1 cellular context compared by ENCODE assay signal in genomic region chr6:28988536-28989415, GRCh38.
TF ChIP-seq lines count a peak whose summit lies in the region.

No MANE protein-coding gene starts in this region.

TF ChIP-seq in HepG2, 621 proteins besides CTCF, POLR2A, EP300 and RAD21:
- TF ChIP-seq ZNF619 (CRISPR knock-in tag; IDR thresholded peaks at IDR 0.05): no peak
- TF ChIP-seq, protein P1, sequence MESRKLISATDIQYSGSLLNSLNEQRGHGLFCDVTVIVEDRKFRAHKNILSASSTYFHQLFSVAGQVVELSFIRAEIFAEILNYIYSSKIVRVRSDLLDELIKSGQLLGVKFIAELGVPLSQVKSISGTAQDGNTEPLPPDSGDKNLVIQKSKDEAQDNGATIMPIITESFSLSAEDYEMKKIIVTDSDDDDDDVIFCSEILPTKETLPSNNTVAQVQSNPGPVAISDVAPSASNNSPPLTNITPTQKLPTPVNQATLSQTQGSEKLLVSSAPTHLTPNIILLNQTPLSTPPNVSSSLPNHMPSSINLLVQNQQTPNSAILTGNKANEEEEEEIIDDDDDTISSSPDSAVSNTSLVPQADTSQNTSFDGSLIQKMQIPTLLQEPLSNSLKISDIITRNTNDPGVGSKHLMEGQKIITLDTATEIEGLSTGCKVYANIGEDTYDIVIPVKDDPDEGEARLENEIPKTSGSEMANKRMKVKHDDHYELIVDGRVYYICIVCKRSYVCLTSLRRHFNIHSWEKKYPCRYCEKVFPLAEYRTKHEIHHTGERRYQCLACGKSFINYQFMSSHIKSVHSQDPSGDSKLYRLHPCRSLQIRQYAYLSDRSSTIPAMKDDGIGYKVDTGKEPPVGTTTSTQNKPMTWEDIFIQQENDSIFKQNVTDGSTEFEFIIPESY (CRISPR knock-in tag; IDR thresholded peaks at IDR 0.05): 0 out of 2 replicates have a peak, but pooled peaks have one; percentile 38
